ENCODE assay signal across 9 cellular contexts in the genomic region with DNA sequence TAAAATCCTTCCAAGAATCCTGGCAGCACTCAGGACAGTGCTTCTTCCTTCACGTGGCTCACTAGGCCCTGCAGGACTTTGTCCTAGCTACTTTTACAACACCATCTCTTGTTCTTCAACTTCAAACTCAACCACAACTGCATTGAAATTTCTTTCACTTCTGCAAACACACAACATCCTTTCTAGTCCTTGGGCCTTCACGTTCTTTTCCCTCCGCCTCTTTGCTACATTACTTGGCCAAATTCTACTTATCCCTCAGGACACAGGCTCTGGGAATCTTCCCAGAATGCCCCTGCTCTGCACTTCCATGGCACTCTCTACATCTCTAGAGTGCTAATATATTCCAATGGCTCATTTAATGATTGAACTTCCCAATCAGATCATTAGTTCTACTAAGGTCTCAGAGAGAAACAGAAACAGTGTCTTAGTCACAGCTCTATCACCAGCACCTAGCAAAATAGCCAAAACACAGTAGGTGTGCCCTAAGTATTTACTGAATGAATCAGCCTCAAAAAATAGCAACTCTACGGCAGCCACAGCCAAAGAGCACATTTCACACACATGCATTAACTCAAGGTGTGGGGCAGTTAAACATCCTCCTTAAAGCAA.
DNase-seq lines count a peak whose midpoint lies in the region; ATAC-seq and TF ChIP-seq lines count a peak whose summit lies in the region.
"Had no signal": no experiment of that assay in that cellular context is flagged by ENCODE, and none has a peak within 500 bp of the region (broad histone marks: within the 10 kb centered on the region; RNA-seq: fewer than 3 reads in every experiment).

No MANE protein-coding gene starts in this region.

- H3K27me3 Mint-ChIP-seq in activated T-helper 17 cell treated with anti-CD3 and anti-CD28 coated beads, Interleukin-2, amount 50 U/mL, for 72 hours = no peaks in the 10 kb centered on the region

- H3K9me3 Mint-ChIP-seq in activated T-helper 17 cell treated with anti-CD3 and anti-CD28 coated beads, Interleukin-2, amount 50 U/mL, for 72 hours = no peaks in the 10 kb centered on the region

- DNase-seq in AG10803 (ENCODE audit: low read depth) (peak; percentile 33), NCI-H524 (lab: John Stamatoyannopoulos, UW) (no peak), NAMALWA (ENCODE audit: low spot score) (no peak), SHP77 treated with DMSO at 0.1 percent for 48 hours (lab: John Stamatoyannopoulos, UW) (no peak), nucleus accumbens (lab: John Stamatoyannopoulos, UW) (no peak)

- peak; percentile 92 for ATAC-seq in GM19324 (IDR thresholded peaks at IDR 0.05; ENCODE audit: low FRiP score, unreplicated experiment)
- ATAC-seq in HG03095 (IDR thresholded peaks at IDR 0.05; ENCODE audit: unreplicated experiment) = peak; percentile 93
- peak; percentile 63 for ATAC-seq in activated T-helper 17 cell treated with anti-CD3 and anti-CD28 coated beads, Interleukin-2, amount 50 U/mL, for 72 hours (replicated peaks)

- H3K4me1 Mint-ChIP-seq in activated T-helper 17 cell treated with anti-CD3 and anti-CD28 coated beads, Interleukin-2, amount 50 U/mL, for 72 hours = no peaks in the 10 kb centered on the region

- H3K27ac Mint-ChIP-seq in activated T-helper 17 cell treated with anti-CD3 and anti-CD28 coated beads, Interleukin-2, amount 50 U/mL, for 72 hours = no peak overlapping the region

- H3K36me3 Mint-ChIP-seq in activated T-helper 17 cell treated with anti-CD3 and anti-CD28 coated beads, Interleukin-2, amount 50 U/mL, for 72 hours (ENCODE audit: low read depth) = peaks cover 6% of the 10 kb centered on the region

- no peak overlapping the region for H3K4me3 Mint-ChIP-seq in activated T-helper 17 cell treated with anti-CD3 and anti-CD28 coated beads, Interleukin-2, amount 50 U/mL, for 72 hours

- no peak for TF ChIP-seq CTCF in AG10803 (conservative IDR thresholded peaks at IDR 0.05; ENCODE audit: low read length)

- no peak overlapping the region for H3K4me3 ChIP-seq in AG10803 (ENCODE audit: low read length)
- H3K4me3 ChIP-seq: SK-N-MC had no signal
